Comparison of ENCODE assay signal across 17 cellular contexts in genomic region chr7:25308898-25309521, GRCh38.
DNase-seq lines count a peak whose midpoint lies in the region; ATAC-seq and TF ChIP-seq lines count a peak whose summit lies in the region.
"Had no signal": no experiment of that assay in that cellular context is flagged by ENCODE, and none has a peak within 500 bp of the region (broad histone marks: within the 10 kb centered on the region; RNA-seq: fewer than 3 reads in every experiment).

No MANE protein-coding gene starts in this region.

- DNase-seq in body of pancreas: no peak
- DNase-seq in fibroblast of villous mesenchyme (ENCODE audit: low read depth): peak; percentile 7
- no peak for DNase-seq in neural progenitor cell (ENCODE audit: low spot score)
- DNase-seq in epidermal melanocyte (ENCODE audit: insufficient read length, low spot score): no peak
- no peak for DNase-seq in cerebellar nuclear complex (lab: John Stamatoyannopoulos, UW)
- DNase-seq in COLO829 (ENCODE audit: low spot score): no peak
- DNase-seq: ACHN, DMS79, IMR-90, NCI-H1417 treated with DMSO at 0.1 percent for 48 hours, NCI-H1930, NCI-H345, NCI-H524 treated with DMSO at 0.1 percent for 48 hours, PC-9 had no signal

- no peaks in the 10 kb centered on the region for H3F3A ChIP-seq in neural progenitor cell (ENCODE audit: low read depth)

- H2AFZ ChIP-seq in neural progenitor cell (replicated peaks): no peak overlapping the region
- H2AFZ ChIP-seq: PC-9 had no signal

- peaks cover 3% of the 10 kb centered on the region for H3K27me3 Mint-ChIP-seq in neural progenitor cell (ENCODE audit: insufficient read depth, low read depth)

- H3K4me2 ChIP-seq in neural progenitor cell: peak overlapping the region; percentile 0
- H3K4me2 ChIP-seq: PC-9 had no signal

- peak overlapping the region; percentile 93 for H3K27ac Mint-ChIP-seq in neural progenitor cell

- no peaks in the 10 kb centered on the region for H3K27me3 ChIP-seq in body of pancreas
- H3K27me3 ChIP-seq in neural progenitor cell: no peaks in the 10 kb centered on the region
- H3K27me3 ChIP-seq: SJCRH30 had no signal

- peaks cover 24% of the 10 kb centered on the region for H3K9me3 Mint-ChIP-seq in neural progenitor cell

- H3K9me3 ChIP-seq in body of pancreas (no peaks in the 10 kb centered on the region), neural progenitor cell (ENCODE audit: low read depth) (no peaks in the 10 kb centered on the region)
- H3K9me3 ChIP-seq: HAP-1, SJCRH30 had no signal

- H3K79me2 ChIP-seq in neural progenitor cell (ENCODE audit: low read depth): no peaks in the 10 kb centered on the region

- no peak overlapping the region for H3K9ac ChIP-seq in neural progenitor cell

- peaks cover 30% of the 10 kb centered on the region for H3K4me1 Mint-ChIP-seq in neural progenitor cell

- WGBS in body of pancreas, 2 donors: 23 to 24% methylated on average over 4 of the region's 4 CpGs

- H3K4me3 ChIP-seq in body of pancreas (no peak overlapping the region), fibroblast of villous mesenchyme (ENCODE audit: low read depth, low read length) (no peak overlapping the region), neural progenitor cell (no peak overlapping the region)
- H3K4me3 ChIP-seq: HAP-1, PC-9, SJCRH30 had no signal

- H3K36me3 ChIP-seq in body of pancreas (replicated peaks in 1 of 2; ENCODE audit: insufficient read depth in 1 of 2, low read depth in 2 of 2): no peaks in the 10 kb centered on the region
- H3K36me3 ChIP-seq in neural progenitor cell: no peaks in the 10 kb centered on the region
- H3K36me3 ChIP-seq: HAP-1, SJCRH30 had no signal

- ATAC-seq in body of pancreas: peak; percentile 55
- ATAC-seq in GM19351 (IDR thresholded peaks at IDR 0.05; ENCODE audit: unreplicated experiment): no peak

- intact Hi-C loops in body of pancreas (cut with DNase I): no loop called here

- H3K36me3 Mint-ChIP-seq in neural progenitor cell: peaks cover 1% of the 10 kb centered on the region

- no peaks in the 10 kb centered on the region for H4K20me1 ChIP-seq in neural progenitor cell (ENCODE audit: low read depth)

- H3K27ac ChIP-seq in body of pancreas (peak overlapping the region; percentile 21 to 49 (median 31)), neural progenitor cell (no peak overlapping the region)
- H3K27ac ChIP-seq: PC-9, SJCRH30 had no signal

- TF ChIP-seq CTCF in body of pancreas (IDR thresholded peaks at IDR 0.05): no peak
- no peak for TF ChIP-seq CTCF in fibroblast of villous mesenchyme (IDR thresholded peaks at IDR 0.05; ENCODE audit: insufficient read depth, low read depth, low read length)
- TF ChIP-seq CTCF in neural progenitor cell (IDR thresholded peaks at IDR 0.05): no peak

- TF ChIP-seq POLR2A in body of pancreas (IDR thresholded peaks at IDR 0.05): no peak

- peaks cover 35% of the 10 kb centered on the region for H3K4me1 ChIP-seq in body of pancreas
- peaks cover 8% of the 10 kb centered on the region for H3K4me1 ChIP-seq in neural progenitor cell
- H3K4me1 ChIP-seq: HAP-1, SJCRH30 had no signal

- no peak overlapping the region for H3K4me3 Mint-ChIP-seq in neural progenitor cell
